In genomic region chr4:116346750-116347149, GRCh38 we compare ENCODE assay signal across 29 cellular contexts.
"Had no signal": no experiment of that assay in that cellular context is flagged by ENCODE, and none has a peak within 500 bp of the region (broad histone marks: within the 10 kb centered on the region; RNA-seq: fewer than 3 reads in every experiment).

No MANE protein-coding gene starts in this region.

- H3K4me1 ChIP-seq: body of pancreas, esophagus muscularis mucosa, gastrocnemius medialis, heart left ventricle had no signal

- ATAC-seq: activated CD4-positive, alpha-beta T cell treated with anti-CD3 and anti-CD28 coated beads for 36 hours; activated T-cell treated with anti-CD3 and anti-CD28 coated beads, Interleukin-2, amount 50 U/mL, for 72 hours; body of pancreas; effector memory CD8-positive, alpha-beta T cell; foreskin keratinocyte; gastrocnemius medialis; heart left ventricle had no signal

- H3K4me3 ChIP-seq: body of pancreas, esophagus muscularis mucosa, gastrocnemius medialis, heart left ventricle had no signal

- DNase-seq: activated CD4-positive, alpha-beta memory T cell treated with anti-CD3 and anti-CD28 coated beads, Interleukin-2, amount 10 ng/mL, durations not matched to agents 7 days and 5 days; activated CD4-positive, alpha-beta T cell treated with anti-CD3 and anti-CD28 coated beads for 36 hours; activated CD4-positive, alpha-beta T cell treated with anti-CD3 and anti-CD28 coated beads, Interleukin-2, amount 10 ng/mL, durations not matched to agents 24 days and 14 days; activated CD4-positive, CD25-positive, alpha-beta regulatory T cell; activated CD4-positive, CD25-positive, alpha-beta regulatory T cell treated with anti-CD3 and anti-CD28 coated beads, Interleukin-2, amount 50 U/mL, for 72 hours; activated CD8-positive, alpha-beta memory T cell treated with anti-CD3 and anti-CD28 coated beads, Interleukin-2, amount 50 U/mL, for 48 hours; activated gamma-delta T cell; activated naive CD4-positive, alpha-beta T cell treated with anti-CD3 and anti-CD28 coated beads, Interleukin-2, amount 50 U/mL, for 16 hours; activated naive CD4-positive, alpha-beta T cell treated with Interleukin-2 at 50 U/mL for 16 hours; activated T-cell treated with anti-CD3 and anti-CD28 coated beads for 4 hours; activated T-cell treated with anti-CD3 and anti-CD28 coated beads, Interleukin-2, amount 50 U/mL, for 24 hours; activated T-cell treated with anti-CD3 and anti-CD28 coated beads, Interleukin-2, amount 50 U/mL, for 72 hours; amygdala; aorta; body of pancreas; caudate nucleus; cortex of kidney; dermis blood vessel endothelial cell; effector CD4-positive, alpha-beta T cell; effector memory CD8-positive, alpha-beta T cell; erythroblast; foreskin keratinocyte; gastrocnemius medialis; glutamatergic neuron; heart left ventricle; hypothalamus; T1000 had no signal

- H3K27me3 ChIP-seq: body of pancreas, esophagus muscularis mucosa, foreskin keratinocyte, gastrocnemius medialis, heart left ventricle had no signal

- H3K36me3 ChIP-seq: esophagus muscularis mucosa, gastrocnemius medialis, heart left ventricle had no signal

- H3K9me3 ChIP-seq: body of pancreas, esophagus muscularis mucosa, gastrocnemius medialis, heart left ventricle had no signal

- FAIRE-seq: colon had no signal

- H3K27ac ChIP-seq: body of pancreas, esophagus muscularis mucosa, foreskin keratinocyte, gastrocnemius medialis, heart left ventricle had no signal
